Comparison of ENCODE assay signal across 1 cellular context in the genomic region with DNA sequence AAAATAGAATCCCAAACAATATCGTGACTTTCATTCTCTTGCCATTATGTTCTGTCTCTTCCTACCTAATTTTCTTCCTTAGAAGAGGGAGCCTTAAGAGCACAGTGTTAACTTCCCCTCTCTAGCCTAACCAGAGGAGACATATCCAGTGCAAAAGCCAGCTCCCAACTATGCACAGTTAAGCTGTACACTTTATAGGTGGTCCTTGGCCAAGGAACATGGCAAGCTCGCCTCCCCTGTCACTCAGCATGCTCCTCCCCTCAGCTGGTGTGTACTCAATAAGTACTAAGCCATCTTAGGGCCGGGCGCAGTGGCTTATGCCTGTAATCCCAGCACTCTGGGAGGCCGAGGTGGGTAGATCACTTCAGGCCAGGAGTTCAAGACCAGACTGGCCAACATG.
TF ChIP-seq lines count a peak whose summit lies in the region.

No MANE protein-coding gene starts in this region.

TF ChIP-seq in GM12878, 131 proteins besides CTCF, POLR2A, EP300 and RAD21 (continued from another document):
- TF ChIP-seq, protein P1, sequence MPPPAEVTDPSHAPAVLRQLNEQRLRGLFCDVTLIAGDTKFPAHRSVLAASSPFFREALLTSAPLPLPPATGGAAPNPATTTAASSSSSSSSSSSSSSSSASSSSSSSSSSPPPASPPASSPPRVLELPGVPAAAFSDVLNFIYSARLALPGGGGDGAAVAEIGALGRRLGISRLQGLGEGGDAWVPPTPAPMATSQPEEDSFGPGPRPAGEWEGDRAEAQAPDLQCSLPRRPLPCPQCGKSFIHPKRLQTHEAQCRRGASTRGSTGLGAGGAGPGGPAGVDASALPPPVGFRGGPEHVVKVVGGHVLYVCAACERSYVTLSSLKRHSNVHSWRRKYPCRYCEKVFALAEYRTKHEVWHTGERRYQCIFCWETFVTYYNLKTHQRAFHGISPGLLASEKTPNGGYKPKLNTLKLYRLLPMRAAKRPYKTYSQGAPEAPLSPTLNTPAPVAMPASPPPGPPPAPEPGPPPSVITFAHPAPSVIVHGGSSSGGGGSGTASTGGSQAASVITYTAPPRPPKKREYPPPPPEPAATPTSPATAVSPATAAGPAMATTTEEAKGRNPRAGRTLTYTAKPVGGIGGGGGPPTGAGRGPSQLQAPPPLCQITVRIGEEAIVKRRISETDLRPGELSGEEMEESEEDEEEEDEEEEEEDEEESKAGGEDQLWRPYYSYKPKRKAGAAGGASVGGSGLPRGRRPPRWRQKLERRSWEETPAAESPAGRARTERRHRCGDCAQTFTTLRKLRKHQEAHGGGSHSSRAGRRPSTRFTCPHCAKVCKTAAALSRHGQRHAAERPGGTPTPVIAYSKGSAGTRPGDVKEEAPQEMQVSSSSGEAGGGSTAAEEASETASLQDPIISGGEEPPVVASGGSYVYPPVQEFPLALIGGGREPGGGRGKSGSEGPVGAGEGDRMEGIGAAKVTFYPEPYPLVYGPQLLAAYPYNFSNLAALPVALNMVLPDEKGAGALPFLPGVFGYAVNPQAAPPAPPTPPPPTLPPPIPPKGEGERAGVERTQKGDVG (CRISPR knock-in tag; IDR thresholded peaks at IDR 0.05): no peak
- TF ChIP-seq SMARCA5 (IDR thresholded peaks at IDR 0.05) (no peak), RBBP5 (conservative IDR thresholded peaks at IDR 0.05) (no peak), ZSCAN29 (IDR thresholded peaks at IDR 0.05) (no peak), FOS (IDR thresholded peaks at IDR 0.05; ENCODE audit: borderline replicate concordance, extremely low read depth, insufficient read length) (no peak)
- TF ChIP-seq, protein P2, sequence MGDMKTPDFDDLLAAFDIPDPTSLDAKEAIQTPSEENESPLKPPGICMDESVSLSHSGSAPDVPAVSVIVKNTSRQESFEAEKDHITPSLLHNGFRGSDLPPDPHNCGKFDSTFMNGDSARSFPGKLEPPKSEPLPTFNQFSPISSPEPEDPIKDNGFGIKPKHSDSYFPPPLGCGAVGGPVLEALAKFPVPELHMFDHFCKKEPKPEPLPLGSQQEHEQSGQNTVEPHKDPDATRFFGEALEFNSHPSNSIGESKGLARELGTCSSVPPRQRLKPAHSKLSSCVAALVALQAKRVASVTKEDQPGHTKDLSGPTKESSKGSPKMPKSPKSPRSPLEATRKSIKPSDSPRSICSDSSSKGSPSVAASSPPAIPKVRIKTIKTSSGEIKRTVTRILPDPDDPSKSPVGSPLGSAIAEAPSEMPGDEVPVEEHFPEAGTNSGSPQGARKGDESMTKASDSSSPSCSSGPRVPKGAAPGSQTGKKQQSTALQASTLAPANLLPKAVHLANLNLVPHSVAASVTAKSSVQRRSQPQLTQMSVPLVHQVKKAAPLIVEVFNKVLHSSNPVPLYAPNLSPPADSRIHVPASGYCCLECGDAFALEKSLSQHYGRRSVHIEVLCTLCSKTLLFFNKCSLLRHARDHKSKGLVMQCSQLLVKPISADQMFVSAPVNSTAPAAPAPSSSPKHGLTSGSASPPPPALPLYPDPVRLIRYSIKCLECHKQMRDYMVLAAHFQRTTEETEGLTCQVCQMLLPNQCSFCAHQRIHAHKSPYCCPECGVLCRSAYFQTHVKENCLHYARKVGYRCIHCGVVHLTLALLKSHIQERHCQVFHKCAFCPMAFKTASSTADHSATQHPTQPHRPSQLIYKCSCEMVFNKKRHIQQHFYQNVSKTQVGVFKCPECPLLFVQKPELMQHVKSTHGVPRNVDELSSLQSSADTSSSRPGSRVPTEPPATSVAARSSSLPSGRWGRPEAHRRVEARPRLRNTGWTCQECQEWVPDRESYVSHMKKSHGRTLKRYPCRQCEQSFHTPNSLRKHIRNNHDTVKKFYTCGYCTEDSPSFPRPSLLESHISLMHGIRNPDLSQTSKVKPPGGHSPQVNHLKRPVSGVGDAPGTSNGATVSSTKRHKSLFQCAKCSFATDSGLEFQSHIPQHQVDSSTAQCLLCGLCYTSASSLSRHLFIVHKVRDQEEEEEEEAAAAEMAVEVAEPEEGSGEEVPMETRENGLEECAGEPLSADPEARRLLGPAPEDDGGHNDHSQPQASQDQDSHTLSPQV (IDR thresholded peaks at IDR 0.05): no peak
TF ChIP-seq in GM12878: peak in this region for 2.
